In genomic region chr10:98516352-98516751, GRCh38 we compare ENCODE assay signal across 20 cellular contexts.
DNase-seq lines count a peak whose midpoint lies in the region; TF ChIP-seq lines count a peak whose summit lies in the region.
"Had no signal": no experiment of that assay in that cellular context is flagged by ENCODE, and none has a peak within 500 bp of the region (broad histone marks: within the 10 kb centered on the region; RNA-seq: fewer than 3 reads in every experiment).

No MANE protein-coding gene starts in this region.

- no peak overlapping the region for H2BK5ac ChIP-seq in H9 (ENCODE audit: insufficient read length, low read length)

- H3K9me3 Mint-ChIP-seq in endodermal cell (peaks cover 3% of the 10 kb centered on the region), H9 (peaks cover 2% of the 10 kb centered on the region in 2 experiments; a peak in 2 of 5 replicates)
- peaks cover 2% of the 10 kb centered on the region for H3K9me3 Mint-ChIP-seq in activated T-cell treated with anti-CD3 and anti-CD28 coated beads, Interleukin-2, amount 50 U/mL, for 24 hours
- H3K9me3 Mint-ChIP-seq: CD4-positive, CD25-positive, alpha-beta regulatory T cell had no signal

- no peaks in the 10 kb centered on the region for H3K79me2 ChIP-seq in H9 (ENCODE audit: insufficient read depth, low read length)

- H3K4ac ChIP-seq in H9 (ENCODE audit: low read depth, low read length) = no peak overlapping the region

- H3K18ac ChIP-seq in H9 (ENCODE audit: insufficient read length, low read depth, low read length) = no peak overlapping the region

- no peak overlapping the region for H4K8ac ChIP-seq in H9 (replicated peaks; ENCODE audit: insufficient read length, low read depth, low read length)

- H2BK120ac ChIP-seq in H9 (ENCODE audit: low read depth, low read length, poor library complexity, severe bottlenecking) = no peak overlapping the region

- no peak overlapping the region for H3K4me2 ChIP-seq in H9 (ENCODE audit: insufficient read depth, insufficient read length, low read length)

- no peak overlapping the region for H2AFZ ChIP-seq in H9 (ENCODE audit: low read length)

- H3K9me3 ChIP-seq in HEK293 (ENCODE audit: control insufficient read depth, insufficient read depth, low read depth, low read length) = no peaks in the 10 kb centered on the region
- no peaks in the 10 kb centered on the region for H3K9me3 ChIP-seq in endodermal cell (ENCODE audit: control insufficient read depth, low read length)
- no peaks in the 10 kb centered on the region for H3K9me3 ChIP-seq in prostate gland
- H3K9me3 ChIP-seq in H9 (ENCODE audit: control insufficient read depth, low read depth, low read length) = no peaks in the 10 kb centered on the region

- H3K14ac ChIP-seq in H9 (ENCODE audit: insufficient read depth, low read length) = no peak overlapping the region

- no peaks in the 10 kb centered on the region for H3K23me2 ChIP-seq in H9 (ENCODE audit: insufficient read length, low read depth, low read length, poor library complexity, severe bottlenecking)

- WGBS in endodermal cell (ENCODE audit: insufficient coverage in 1 of 2, insufficient read length in 1 of 2), 2 experiments = 69 to 100% methylated on average over 1 to 2 of the region's 2 CpGs
- WGBS in prostate gland = 29% methylated on average over 2 of the region's 2 CpGs
- no CpG with 5 or more reads among the region's 2 CpGs for WGBS in H9 (ENCODE audit: extremely low coverage, insufficient read length, low lambda C conversion rate)

- H3T11ph ChIP-seq in H9 (ENCODE audit: low read length) = no peak overlapping the region

- no peak overlapping the region for H2BK12ac ChIP-seq in H9 (ENCODE audit: insufficient read length, low read depth, low read length)

- POLR2A ChIA-PET in HEK293 (lab: Yijun Ruan, JAX) = interaction anchor here (1.1 kb wide), 1 partner anchor 19 kb away, joined by 3 read pairs; no protein-coding TSS in a partner anchor

- DNase-seq in EL (peak; percentile 2), endodermal cell (no peak), prostate gland (ENCODE audit: low spot score) (no peak), cerebellar cortex (ENCODE audit: low spot score) (no peak), H9 (no peak)
- DNase-seq in activated T-cell treated with anti-CD3 and anti-CD28 coated beads, Interleukin-2, amount 50 U/mL, for 24 hours = no peak
- DNase-seq: CD4-positive, CD25-positive, alpha-beta regulatory T cell; COR-L47; DMS 273 treated with DMSO at 0.1 percent for 48 hours; DND-41; GF-D8; GOT3; IMR-90; Karpas-422; NCI-H1436; NCI-H2029 had no signal

- no peak overlapping the region for H3K9ac ChIP-seq in endodermal cell (ENCODE audit: extremely low read depth, low read length, poor library complexity, severe bottlenecking)
- no peak overlapping the region for H3K9ac ChIP-seq in H9 (ENCODE audit: extremely low read depth, insufficient read length, low read length)

- no peaks in the 10 kb centered on the region for H3K79me1 ChIP-seq in H9 (ENCODE audit: insufficient read depth, low read depth, low read length, poor library complexity, severe bottlenecking)

- H3K36me3 ChIP-seq in HEK293 (ENCODE audit: control insufficient read depth in 2 of 2, insufficient read depth in 1 of 2, low read length in 2 of 2) (no peaks in the 10 kb centered on the region), endodermal cell (ENCODE audit: control insufficient read depth, insufficient read depth, low read length) (no peaks in the 10 kb centered on the region), prostate gland (no peaks in the 10 kb centered on the region)

- no peaks in the 10 kb centered on the region for H3K4me1 ChIP-seq in HEK293 (ENCODE audit: control insufficient read depth, insufficient read depth, low read length)
- peaks cover 3% of the 10 kb centered on the region for H3K4me1 ChIP-seq in endodermal cell (ENCODE audit: control insufficient read depth, insufficient read depth, low read length)
- H3K4me1 ChIP-seq in prostate gland (replicated peaks) = peaks cover 20% of the 10 kb centered on the region
- no peaks in the 10 kb centered on the region for H3K4me1 ChIP-seq in H9 (ENCODE audit: insufficient read depth, low read length)

- H3K27ac Mint-ChIP-seq in endodermal cell (peak overlapping the region; percentile 5), H9 (no peak overlapping the region)
- H3K27ac Mint-ChIP-seq in activated T-cell treated with anti-CD3 and anti-CD28 coated beads, Interleukin-2, amount 50 U/mL, for 24 hours = no peak overlapping the region
- H3K27ac Mint-ChIP-seq: B cell; CD4-positive, CD25-positive, alpha-beta regulatory T cell had no signal

- no peak overlapping the region for H2AK5ac ChIP-seq in H9 (ENCODE audit: insufficient read length, low read length)

- H3K36me3 Mint-ChIP-seq in endodermal cell (ENCODE audit: low read depth) (no peaks in the 10 kb centered on the region), H9 (ENCODE audit: insufficient read depth in 1 of 3, low read depth in 3 of 3) (no peaks in the 10 kb centered on the region; a peak in 1 of 7 replicates)
- H3K36me3 Mint-ChIP-seq in activated T-cell treated with anti-CD3 and anti-CD28 coated beads, Interleukin-2, amount 50 U/mL, for 24 hours (ENCODE audit: low read depth) = no peaks in the 10 kb centered on the region
- H3K36me3 Mint-ChIP-seq: CD4-positive, CD25-positive, alpha-beta regulatory T cell had no signal

- CTCF ChIA-PET in HEK293 (lab: Yijun Ruan, JAX) = interaction anchor here (0.6 to 0.9 kb wide), 2 partner anchors 49 to 1095 kb away, joined by 3 read pairs; no protein-coding TSS in a partner anchor

- TF ChIP-seq POLR2A in prostate gland (IDR thresholded peaks at IDR 0.05) = no peak

- H3K27ac ChIP-seq in HEK293 (ENCODE audit: extremely low read depth, low read depth, low read length) (no peak overlapping the region), endodermal cell (ENCODE audit: low read depth, low read length) (no peak overlapping the region), prostate gland (peak overlapping the region; percentile 66 to 72), H9 (ENCODE audit: insufficient read length, low read depth, low read length) (no peak overlapping the region)
- H3K27ac ChIP-seq: HL-60 had no signal

- H4K5ac ChIP-seq in H9 (ENCODE audit: insufficient read length, low read depth, low read length) = no peak overlapping the region

- no peak overlapping the region for H3K4me3 ChIP-seq in HEK293 (ENCODE audit: low read depth, low read length)
- no peak overlapping the region for H3K4me3 ChIP-seq in endodermal cell (ENCODE audit: low read length)
- no peak overlapping the region for H3K4me3 ChIP-seq in prostate gland
- H3K4me3 ChIP-seq: GM12878 had no signal

- H3K23ac ChIP-seq in H9 (ENCODE audit: insufficient read length, low read depth, low read length) = no peak overlapping the region

- no peak overlapping the region for H2BK20ac ChIP-seq in H9 (ENCODE audit: low read depth, low read length, poor library complexity, severe bottlenecking)

- H3K27me3 Mint-ChIP-seq in endodermal cell (ENCODE audit: insufficient read depth) (peaks cover 5% of the 10 kb centered on the region), H9 (ENCODE audit: low read depth) (no peaks in the 10 kb centered on the region)
- H3K27me3 Mint-ChIP-seq in activated T-cell treated with anti-CD3 and anti-CD28 coated beads, Interleukin-2, amount 50 U/mL, for 24 hours = peaks cover 27% of the 10 kb centered on the region

- H4K20me1 ChIP-seq in H9 (ENCODE audit: control insufficient read depth, insufficient read depth, insufficient read length) = no peaks in the 10 kb centered on the region

- H3K4me1 Mint-ChIP-seq in endodermal cell (peaks cover 9% of the 10 kb centered on the region), H9 (0 out of 4 replicates have a peak, but pooled peaks cover 0 to 3% of the 10 kb centered on the region in 2 experiments)
- no peaks in the 10 kb centered on the region for H3K4me1 Mint-ChIP-seq in activated T-cell treated with anti-CD3 and anti-CD28 coated beads, Interleukin-2, amount 50 U/mL, for 24 hours (ENCODE audit: low read depth)
- H3K4me1 Mint-ChIP-seq: B cell; CD4-positive, CD25-positive, alpha-beta regulatory T cell had no signal

- intact Hi-C loops in prostate gland (cut with DNase I) = no loop called here

- TF ChIP-seq CTCF in HEK293 (tag by site-specific recombination; IDR thresholded peaks at IDR 0.05) (no peak), endodermal cell (conservative IDR thresholded peaks at IDR 0.05) (no peak), prostate gland (IDR thresholded peaks at IDR 0.05) (no peak), H9 (conservative IDR thresholded peaks at IDR 0.05) (no peak)

- no peaks in the 10 kb centered on the region for H3K27me3 ChIP-seq in endodermal cell (ENCODE audit: control insufficient read depth, insufficient read depth, low read length, poor library complexity, severe bottlenecking)
- no peaks in the 10 kb centered on the region for H3K27me3 ChIP-seq in prostate gland (replicated peaks; ENCODE audit: insufficient read depth)
- H3K27me3 ChIP-seq in H9 (ENCODE audit: insufficient read depth, low read length) = no peaks in the 10 kb centered on the region

- H4K91ac ChIP-seq in H9 (ENCODE audit: insufficient read length, low read depth, low read length) = no peak overlapping the region

- no peak overlapping the region for H3K56ac ChIP-seq in H9 (ENCODE audit: insufficient read length, low read depth, low read length)

- H3K4me3 Mint-ChIP-seq in endodermal cell (no peak overlapping the region), H9 (no peak overlapping the region)
- H3K4me3 Mint-ChIP-seq in activated T-cell treated with anti-CD3 and anti-CD28 coated beads, Interleukin-2, amount 50 U/mL, for 24 hours = no peak overlapping the region
- H3K4me3 Mint-ChIP-seq: B cell; CD4-positive, CD25-positive, alpha-beta regulatory T cell had no signal

- no peak overlapping the region for H2BK15ac ChIP-seq in H9 (ENCODE audit: low read depth, low read length)

TF ChIP-seq in HEK293, 187 proteins besides CTCF, POLR2A, EP300 and RAD21:
- no peak for TF ChIP-seq ZNF211 (tag by site-specific recombination; IDR thresholded peaks at IDR 0.05; ENCODE audit: low read depth)
- no peak for TF ChIP-seq PRDM6 (tag by site-specific recombination; IDR thresholded peaks at IDR 0.05)
- TF ChIP-seq ZNF837 (tag by site-specific recombination; IDR thresholded peaks at IDR 0.05) = no peak
- 0 out of 2 replicates have a peak, but pooled peaks have one; percentile 52 for TF ChIP-seq TRIM28 (IDR thresholded peaks at IDR 0.05; ENCODE audit: borderline replicate concordance, low read length)

Comparison
In these comparisons a context has a peak if more than half of its experiments do, and no peak if none do; other contexts are left out.
1. H3K27ac ChIP-seq: peak in prostate gland (2 of 2); none in HEK293 (single experiment), endodermal cell (single experiment) and H9 (single experiment).